Comparison of ENCODE assay signal across 34 cellular contexts in genomic region chr16:1790611-1791255, GRCh38. TPM values are rescaled to one million over a fixed set of nuclear protein-coding genes. Genes with fewer than 3 reads are reported as not detected.
DNase-seq lines count a peak whose midpoint lies in the region; ATAC-seq and TF ChIP-seq lines count a peak whose summit lies in the region.
"Had no signal": no experiment of that assay in that cellular context is flagged by ENCODE, and none has a peak within 500 bp of the region (broad histone marks: within the 10 kb centered on the region; RNA-seq: fewer than 3 reads in every experiment).

No MANE protein-coding gene starts in this region.

- in situ Hi-C loops in G401 (cut with HindIII; ENCODE audit: low sequenced_read_pairs): no loop called here

- H3K4me1 ChIP-seq in HEK293 (ENCODE audit: control insufficient read depth, insufficient read depth, low read length) (no peaks in the 10 kb centered on the region), hepatocyte (ENCODE audit: insufficient read depth) (peaks cover 14% of the 10 kb centered on the region), ovary (ENCODE audit: insufficient read depth) (no peaks in the 10 kb centered on the region)
- H3K4me1 ChIP-seq: BLaER1 treated with 17β-estradiol and CSF1 and Interleukin-3, amounts not matched to agents 10 nM and 100 nM; foreskin keratinocyte; lower lobe of right lung had no signal

- CTCF ChIA-PET in HEK293 (lab: Yijun Ruan, JAX): no interaction called here

- no peaks in the 10 kb centered on the region for H3K27me3 Mint-ChIP-seq in activated T-helper 2 cell treated with anti-CD3 and anti-CD28 coated beads, Interferon-gamma antibody, Interleukin-2, Interleukin-4, amounts not matched to agents 10 μg/mL and 5 μg/mL and 100 μg/mL, durations not matched to agents 14 hours and 24 hours and 36 hours (ENCODE audit: low read depth)
- H3K27me3 Mint-ChIP-seq: activated B cell treated with CpG ODN at 0.5 μM for 24 hours; activated CD8-positive, alpha-beta memory T cell treated with anti-CD3 and anti-CD28 coated beads, Interleukin-2, amount 10 ng/mL, durations not matched to agents 7 days and 5 days; T-cell had no signal

- no peak overlapping the region for H3K4me2 ChIP-seq in hepatocyte
- H3K4me2 ChIP-seq: BLaER1 treated with 17β-estradiol and CSF1 and Interleukin-3, amounts not matched to agents 10 nM and 100 nM had no signal

- no peaks in the 10 kb centered on the region for H3K9me2 ChIP-seq in hepatocyte (replicated peaks; ENCODE audit: insufficient read depth)

- H3K4me1 Mint-ChIP-seq in activated T-helper 2 cell treated with anti-CD3 and anti-CD28 coated beads, Interferon-gamma antibody, Interleukin-2, Interleukin-4, amounts not matched to agents 10 μg/mL and 5 μg/mL and 100 μg/mL, durations not matched to agents 14 hours and 24 hours and 36 hours (ENCODE audit: low read depth): no peaks in the 10 kb centered on the region
- H3K4me1 Mint-ChIP-seq: activated B cell treated with CpG ODN at 0.5 μM for 24 hours; activated CD8-positive, alpha-beta memory T cell treated with anti-CD3 and anti-CD28 coated beads, Interleukin-2, amount 10 ng/mL, durations not matched to agents 7 days and 5 days; nephron had no signal

- no peaks in the 10 kb centered on the region for H3K9me3 ChIP-seq in HEK293 (ENCODE audit: control insufficient read depth, insufficient read depth, low read depth, low read length)
- no peaks in the 10 kb centered on the region for H3K9me3 ChIP-seq in hepatocyte (ENCODE audit: low read depth)
- H3K9me3 ChIP-seq in ovary: no peaks in the 10 kb centered on the region
- H3K9me3 ChIP-seq: BLaER1 treated with 17β-estradiol and CSF1 and Interleukin-3, amounts not matched to agents 10 nM and 100 nM; esophagus squamous epithelium; heart left ventricle; lower lobe of right lung; MG63; pancreas; tibial artery had no signal

- peaks cover 0 to 48% of the 10 kb centered on the region in 2 experiments; a peak in 2 of 3 replicates for H3K36me3 ChIP-seq in HEK293 (ENCODE audit: control insufficient read depth in 2 of 2, insufficient read depth in 1 of 2, low read length in 2 of 2)
- H3K36me3 ChIP-seq in hepatocyte (replicated peaks; ENCODE audit: insufficient read depth, low read depth): no peaks in the 10 kb centered on the region
- no peaks in the 10 kb centered on the region for H3K36me3 ChIP-seq in ovary
- H3K36me3 ChIP-seq: pancreas had no signal

- H4K20me1 ChIP-seq in hepatocyte (ENCODE audit: insufficient read depth, poor library complexity, severe bottlenecking): peaks cover 4% of the 10 kb centered on the region

- intact Hi-C loops in ovary (cut with DNase I): no loop called here
- intact Hi-C loops in activated T-helper 2 cell treated with anti-CD3 and anti-CD28 coated beads, Interferon-gamma antibody, Interleukin-2, Interleukin-4, amounts not matched to agents 10 μg/mL and 5 μg/mL and 100 μg/mL, durations not matched to agents 14 hours and 24 hours and 36 hours (cut with micrococcal nuclease): no loop called here

- no peaks in the 10 kb centered on the region for H3K9me3 Mint-ChIP-seq in activated T-helper 2 cell treated with anti-CD3 and anti-CD28 coated beads, Interferon-gamma antibody, Interleukin-2, Interleukin-4, amounts not matched to agents 10 μg/mL and 5 μg/mL and 100 μg/mL, durations not matched to agents 14 hours and 24 hours and 36 hours
- H3K9me3 Mint-ChIP-seq: activated B cell treated with CpG ODN at 0.5 μM for 24 hours; activated T-cell treated with anti-CD3 and anti-CD28 coated beads, Interleukin-2, amount 50 U/mL, for 72 hours; HFFc6; nephron; T-cell had no signal

- H3K27me3 ChIP-seq in hepatocyte (no peaks in the 10 kb centered on the region), ovary (no peaks in the 10 kb centered on the region)
- H3K27me3 ChIP-seq: BLaER1 treated with 17β-estradiol and CSF1 and Interleukin-3, amounts not matched to agents 10 nM and 100 nM; esophagus squamous epithelium; foreskin keratinocyte; heart left ventricle; MG63; pancreas; tibial artery had no signal

- no peak overlapping the region for H3K4me3 ChIP-seq in HEK293 (ENCODE audit: low read depth, low read length)
- no peak overlapping the region for H3K4me3 ChIP-seq in hepatocyte
- no peak overlapping the region for H3K4me3 ChIP-seq in ovary
- H3K4me3 ChIP-seq: BLaER1 treated with 17β-estradiol and CSF1 and Interleukin-3, amounts not matched to agents 10 nM and 100 nM; esophagus squamous epithelium; heart left ventricle; lower lobe of right lung; MG63; pancreas; tibial artery had no signal

- TF ChIP-seq CTCF in HEK293 (tag by site-specific recombination; IDR thresholded peaks at IDR 0.05): no peak
- TF ChIP-seq CTCF in hepatocyte (IDR thresholded peaks at IDR 0.05; ENCODE audit: poor library complexity): no peak
- no peak for TF ChIP-seq CTCF in ovary (IDR thresholded peaks at IDR 0.05)

- no peak overlapping the region for H3K4me3 Mint-ChIP-seq in activated T-helper 2 cell treated with anti-CD3 and anti-CD28 coated beads, Interferon-gamma antibody, Interleukin-2, Interleukin-4, amounts not matched to agents 10 μg/mL and 5 μg/mL and 100 μg/mL, durations not matched to agents 14 hours and 24 hours and 36 hours (ENCODE audit: low read depth)
- H3K4me3 Mint-ChIP-seq: activated B cell treated with CpG ODN at 0.5 μM for 24 hours; activated CD8-positive, alpha-beta memory T cell treated with anti-CD3 and anti-CD28 coated beads, Interleukin-2, amount 10 ng/mL, durations not matched to agents 7 days and 5 days; activated T-cell treated with anti-CD3 and anti-CD28 coated beads, Interleukin-2, amount 50 U/mL, for 72 hours; HFFc6; nephron; T-cell had no signal

- over 99% methylated on average over 34 of the region's 44 CpGs for WGBS in hepatocyte (ENCODE audit: low lambda C conversion rate, missing lambda C conversion rate)
- WGBS in ovary, 3 donors: 87 to 89% (median 87%) methylated on average over 39 to 44 of the region's 44 CpGs

- H2AFZ ChIP-seq in hepatocyte: no peak overlapping the region

- H3K27ac ChIP-seq in HEK293 (ENCODE audit: extremely low read depth, low read depth, low read length): no peak overlapping the region
- H3K27ac ChIP-seq in hepatocyte: no peak overlapping the region
- H3K27ac ChIP-seq in ovary: no peak overlapping the region
- H3K27ac ChIP-seq: BLaER1 treated with 17β-estradiol and CSF1 and Interleukin-3, amounts not matched to agents 10 nM and 100 nM; esophagus squamous epithelium; foreskin keratinocyte; heart left ventricle; lower lobe of right lung; pancreas; tibial artery had no signal

- H3K27ac Mint-ChIP-seq in activated T-helper 2 cell treated with anti-CD3 and anti-CD28 coated beads, Interferon-gamma antibody, Interleukin-2, Interleukin-4, amounts not matched to agents 10 μg/mL and 5 μg/mL and 100 μg/mL, durations not matched to agents 14 hours and 24 hours and 36 hours: no peak overlapping the region
- H3K27ac Mint-ChIP-seq: activated B cell treated with CpG ODN at 0.5 μM for 24 hours; activated CD8-positive, alpha-beta memory T cell treated with anti-CD3 and anti-CD28 coated beads, Interleukin-2, amount 10 ng/mL, durations not matched to agents 7 days and 5 days; activated T-cell treated with anti-CD3 and anti-CD28 coated beads, Interleukin-2, amount 50 U/mL, for 72 hours; HFFc6; nephron; T-cell had no signal

- no peak for TF ChIP-seq POLR2A in ovary (IDR thresholded peaks at IDR 0.05)

- POLR2A ChIA-PET in HEK293 (lab: Yijun Ruan, JAX): interaction anchor here (0.8 to 3.8 kb wide), 2 partner anchors 9 to 13 kb away, joined by 3 to 19 read pairs; partner anchors contain the start of genes NUBP2 and SPSB3

- peaks cover 5% of the 10 kb centered on the region for H3K36me3 Mint-ChIP-seq in activated T-helper 2 cell treated with anti-CD3 and anti-CD28 coated beads, Interferon-gamma antibody, Interleukin-2, Interleukin-4, amounts not matched to agents 10 μg/mL and 5 μg/mL and 100 μg/mL, durations not matched to agents 14 hours and 24 hours and 36 hours (ENCODE audit: low read depth)
- H3K36me3 Mint-ChIP-seq: activated CD8-positive, alpha-beta memory T cell treated with anti-CD3 and anti-CD28 coated beads, Interleukin-2, amount 10 ng/mL, durations not matched to agents 7 days and 5 days had no signal

- peaks cover 13% of the 10 kb centered on the region for H3K79me2 ChIP-seq in hepatocyte

- DNase-seq in G401 (ENCODE audit: low spot score) (peak; percentile 72), hepatocyte (ENCODE audit: low spot score) (peak; percentile 4), ovary (peak in 4 of 5 donors; percentile 11 to 37 (median 24))
- no peak for DNase-seq in activated T-helper 2 cell treated with anti-CD3 and anti-CD28 coated beads, Interferon-gamma antibody, Interleukin-2, Interleukin-4, amounts not matched to agents 10 μg/mL and 5 μg/mL and 100 μg/mL, durations not matched to agents 14 hours and 24 hours and 36 hours (ENCODE audit: low spot score)
- DNase-seq: activated B cell treated with CpG ODN at 0.5 μM for 24 hours; activated CD8-positive, alpha-beta memory T cell treated with anti-CD3 and anti-CD28 coated beads, Interleukin-2, amount 10 ng/mL, durations not matched to agents 7 days and 5 days; activated naive CD4-positive, alpha-beta T cell; activated T-cell treated with anti-CD3 and anti-CD28 coated beads, Interleukin-2, amount 50 U/mL, for 72 hours; central memory CD4-positive, alpha-beta T cell; dermis blood vessel endothelial cell; esophagus squamous epithelium; foreskin keratinocyte; HFFc6; KG1; kidney glomerular epithelial cell; MG63; NCI-H1105; NCI-H187 treated with DMSO at 0.1 percent for 48 hours; NCI-H2171; NCI-H510A treated with DMSO at 0.1 percent for 48 hours; retina; RPMI8226; stimulated activated CD4-positive, alpha-beta T cell treated with anti-CD3 and anti-CD28 coated beads, Interleukin-2, amount 100 ng/mL, for 48 hours had no signal

- TF ChIP-seq EP300 in ovary (IDR thresholded peaks at IDR 0.05): no peak

- ATAC-seq in GM19452 (IDR thresholded peaks at IDR 0.05; ENCODE audit: unreplicated experiment) (no peak), HG02870 (IDR thresholded peaks at IDR 0.05; ENCODE audit: unreplicated experiment) (no peak)
- ATAC-seq: activated CD8-positive, alpha-beta memory T cell treated with anti-CD3 and anti-CD28 coated beads, Interleukin-2, amount 10 ng/mL, durations not matched to agents 7 days and 5 days; activated T-cell treated with anti-CD3 and anti-CD28 coated beads, Interleukin-2, amount 50 U/mL, for 72 hours; foreskin keratinocyte; heart left ventricle; lower lobe of right lung; pancreas; T-cell had no signal

RNA-seq across cellular contexts. Expression of gene IGFALS, which starts 2.8 kb away (rescaled TPM):
- 0.31 TPM in 1 of 2 replicates, not detected in the other for total RNA-seq in G401 (2014; rRNA removed; shearing (Covaris generic))
- total RNA-seq in hepatocyte (10.6 and 11.2 TPM in 2 replicates), ovary (1 to 10 TPM in 2 of 7 donors, under 1 TPM in 5; 0.20 to 1.8 (median 0.47) TPM)
- polyA plus RNA-seq in hepatocyte (10.7 and 12.6 TPM in 2 replicates), ovary (under 1 TPM in 1 of 2 donors, not detected in 1; 0.63 TPM)
- not detected in 2 replicates for total RNA-seq in activated T-helper 2 cell treated with anti-CD3 and anti-CD28 coated beads, Interferon-gamma antibody, Interleukin-2, Interleukin-4, amounts not matched to agents 10 μg/mL and 5 μg/mL and 100 μg/mL, durations not matched to agents 14 hours and 24 hours and 36 hours
- total RNA-seq: activated B cell treated with CpG ODN at 0.5 μM for 24 hours; activated CD8-positive, alpha-beta memory T cell treated with anti-CD3 and anti-CD28 coated beads, Interleukin-2, amount 10 ng/mL, durations not matched to agents 7 days and 5 days; dermis blood vessel endothelial cell; esophagus squamous epithelium; foreskin keratinocyte; HFFc6 had no signal
- polyA plus RNA-seq: AG04450, foreskin keratinocyte had no signal

RNA-seq across cellular contexts. Expression of gene NUBP2, which starts 8.0 kb away (rescaled TPM):
- total RNA-seq in G401 (2014; rRNA removed; shearing (Covaris generic)): 128 and 160 TPM in 2 replicates
- total RNA-seq in hepatocyte: 72.7 and 85.4 TPM in 2 replicates
- 92.9 and 101 TPM in 2 replicates for polyA plus RNA-seq in hepatocyte
- total RNA-seq in ovary: 10 to 100 TPM; 42.8 to 72.0 (median 52.3) TPM
- polyA plus RNA-seq in ovary: 10 to 100 TPM in 1 of 2 donors, under 1 TPM in 1; 0.50 to 76.5 TPM
- total RNA-seq in activated T-helper 2 cell treated with anti-CD3 and anti-CD28 coated beads, Interferon-gamma antibody, Interleukin-2, Interleukin-4, amounts not matched to agents 10 μg/mL and 5 μg/mL and 100 μg/mL, durations not matched to agents 14 hours and 24 hours and 36 hours: 64.5 and 66.7 TPM in 2 replicates

RNA-seq across cellular contexts. Expression of gene SPSB3, which starts 8.4 kb away (rescaled TPM):
- 14.0 and 27.3 TPM in 2 replicates for total RNA-seq in G401 (2014; rRNA removed; shearing (Covaris generic))
- total RNA-seq in hepatocyte: 34.4 and 38.8 TPM in 2 replicates
- 64.6 and 76.4 TPM in 2 replicates for polyA plus RNA-seq in hepatocyte
- 10 to 100 TPM; 34.9 to 98.5 (median 57.6) TPM for total RNA-seq in ovary
- polyA plus RNA-seq in ovary: 100 to 1,000 TPM in 1 of 2 donors, 1 to 10 TPM in 1; 2.4 to 138 TPM
- total RNA-seq in activated T-helper 2 cell treated with anti-CD3 and anti-CD28 coated beads, Interferon-gamma antibody, Interleukin-2, Interleukin-4, amounts not matched to agents 10 μg/mL and 5 μg/mL and 100 μg/mL, durations not matched to agents 14 hours and 24 hours and 36 hours: 27.1 and 28.3 TPM in 2 replicates

RNA-seq across cellular contexts. Expression of gene MRPS34, which starts 17.8 kb away (rescaled TPM):
- total RNA-seq in G401 (2014; rRNA removed; shearing (Covaris generic)): 276 and 281 TPM in 2 replicates
- 115 and 116 TPM in 2 replicates for total RNA-seq in hepatocyte
- 155 TPM in 2 replicates for polyA plus RNA-seq in hepatocyte
- total RNA-seq in ovary: 10 to 100 TPM; 47.5 to 79.4 (median 53.6) TPM
- 10 to 100 TPM; 31.8 to 61.4 TPM for polyA plus RNA-seq in ovary
- 179 and 184 TPM in 2 replicates for total RNA-seq in activated T-helper 2 cell treated with anti-CD3 and anti-CD28 coated beads, Interferon-gamma antibody, Interleukin-2, Interleukin-4, amounts not matched to agents 10 μg/mL and 5 μg/mL and 100 μg/mL, durations not matched to agents 14 hours and 24 hours and 36 hours

RNA-seq across cellular contexts. Expression of gene EME2, which starts 18.1 kb away (rescaled TPM):
- 10.4 and 10.6 TPM in 2 replicates for total RNA-seq in G401 (2014; rRNA removed; shearing (Covaris generic))
- 12.0 and 17.7 TPM in 2 replicates for total RNA-seq in hepatocyte
- polyA plus RNA-seq in hepatocyte: 20.8 and 28.2 TPM in 2 replicates
- total RNA-seq in ovary: 10 to 100 TPM in 6 of 7 donors, 1 to 10 TPM in 1; 6.2 to 19.2 (median 16.1) TPM
- polyA plus RNA-seq in ovary: 1 to 10 TPM in 1 of 2 donors, under 1 TPM in 1; 0.83 to 4.6 TPM
- total RNA-seq in activated T-helper 2 cell treated with anti-CD3 and anti-CD28 coated beads, Interferon-gamma antibody, Interleukin-2, Interleukin-4, amounts not matched to agents 10 μg/mL and 5 μg/mL and 100 μg/mL, durations not matched to agents 14 hours and 24 hours and 36 hours: 26.1 and 26.2 TPM in 2 replicates
